Comparison of ENCODE assay signal across 11 cellular contexts in the genomic region with DNA sequence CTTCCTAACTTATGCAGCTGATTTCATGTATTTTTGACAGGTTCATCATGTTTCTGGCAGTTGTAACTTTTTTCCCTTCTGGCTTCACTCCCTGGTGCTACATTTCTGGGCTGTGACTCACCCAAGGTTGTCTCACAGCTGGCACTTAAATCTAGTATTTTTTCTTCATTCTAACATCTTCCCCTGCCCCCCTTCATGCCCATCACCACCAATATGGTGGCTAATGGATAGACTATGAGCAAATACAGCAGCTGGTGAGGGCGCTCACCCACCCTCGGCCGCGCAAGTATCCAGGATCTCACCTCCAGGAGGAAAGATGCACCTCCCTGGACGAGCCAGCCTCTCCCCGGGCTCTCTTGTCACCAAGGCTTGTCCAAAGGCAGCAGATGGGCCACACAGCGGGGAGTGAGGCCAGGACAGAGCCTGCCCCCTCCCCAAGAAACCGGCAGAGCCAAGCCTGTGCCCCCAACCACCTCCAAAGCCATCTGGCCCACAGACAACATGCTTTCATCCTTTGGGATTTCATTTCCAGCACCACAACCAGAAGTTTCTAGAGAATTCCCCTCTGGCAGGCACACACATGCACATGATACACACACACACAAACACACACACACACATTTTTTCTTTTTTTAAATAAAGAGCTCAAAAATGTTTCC. TPM values are rescaled to one million over a fixed set of nuclear protein-coding genes. Genes with fewer than 3 reads are reported as not detected.
DNase-seq lines count a peak whose midpoint lies in the region; ATAC-seq and TF ChIP-seq lines count a peak whose summit lies in the region.
"Had no signal": no experiment of that assay in that cellular context is flagged by ENCODE, and none has a peak within 500 bp of the region (broad histone marks: within the 10 kb centered on the region; RNA-seq: fewer than 3 reads in every experiment).

No MANE protein-coding gene starts in this region.

- H3K9me3 ChIP-seq in neural progenitor cell (ENCODE audit: low read depth): no peaks in the 10 kb centered on the region
- H3K9me3 ChIP-seq in hepatocyte (ENCODE audit: low read depth): no peaks in the 10 kb centered on the region
- H3K9me3 ChIP-seq: transverse colon had no signal

- H3F3A ChIP-seq in neural progenitor cell (ENCODE audit: low read depth): peaks cover 8% of the 10 kb centered on the region

- H3K9ac ChIP-seq in neural progenitor cell: no peak overlapping the region

- H2AFZ ChIP-seq in neural progenitor cell (replicated peaks) (no peak overlapping the region), hepatocyte (no peak overlapping the region)

- H3K4me2 ChIP-seq in neural progenitor cell (no peak overlapping the region), hepatocyte (no peak overlapping the region)

- H3K27ac ChIP-seq in neural progenitor cell (no peak overlapping the region), hepatocyte (no peak overlapping the region)

- DNase-seq in AG08395 (ENCODE audit: low spot score): peak; percentile 72
- DNase-seq in NCI-H82 treated with DMSO at 0.1 percent for 48 hours (lab: John Stamatoyannopoulos, UW; ENCODE audit: unreplicated experiment): peak; percentile 28
- DNase-seq in epithelial cell of esophagus (ENCODE audit: low read depth): peak; percentile 70
- no peak for DNase-seq in neural progenitor cell (ENCODE audit: low spot score)
- DNase-seq in NCI-H1417 treated with DMSO at 0.1 percent for 48 hours (lab: John Stamatoyannopoulos, UW): no peak
- no peak for DNase-seq in hepatocyte (ENCODE audit: low spot score)
- no peak for DNase-seq in globus pallidus (ENCODE audit: low spot score)
- DNase-seq: T-helper 17 cell had no signal

- peaks cover 72% of the 10 kb centered on the region for H3K4me1 Mint-ChIP-seq in neural progenitor cell
- H3K4me1 Mint-ChIP-seq: central memory CD8-positive, alpha-beta T cell had no signal

- H3K4me1 ChIP-seq in neural progenitor cell (peaks cover 13% of the 10 kb centered on the region), hepatocyte (ENCODE audit: insufficient read depth) (peaks cover 48% of the 10 kb centered on the region)

- H3K27me3 ChIP-seq in neural progenitor cell: peaks cover 8% of the 10 kb centered on the region
- no peaks in the 10 kb centered on the region for H3K27me3 ChIP-seq in hepatocyte
- H3K27me3 ChIP-seq: transverse colon had no signal

- H3K79me2 ChIP-seq in neural progenitor cell (ENCODE audit: low read depth): no peaks in the 10 kb centered on the region
- H3K79me2 ChIP-seq in hepatocyte: no peaks in the 10 kb centered on the region

- H4K20me1 ChIP-seq in neural progenitor cell (ENCODE audit: low read depth): no peaks in the 10 kb centered on the region
- H4K20me1 ChIP-seq in hepatocyte (ENCODE audit: insufficient read depth, poor library complexity, severe bottlenecking): no peaks in the 10 kb centered on the region

- TF ChIP-seq CTCF in epithelial cell of esophagus (IDR thresholded peaks at IDR 0.05; ENCODE audit: insufficient read depth, low read depth, low read length, missing control alignments) (no peak), neural progenitor cell (IDR thresholded peaks at IDR 0.05) (no peak), hepatocyte (IDR thresholded peaks at IDR 0.05; ENCODE audit: poor library complexity) (no peak)

- peaks cover 8% of the 10 kb centered on the region for H3K27me3 Mint-ChIP-seq in neural progenitor cell (ENCODE audit: insufficient read depth, low read depth)

- H3K4me3 Mint-ChIP-seq in neural progenitor cell: no peak overlapping the region
- H3K4me3 Mint-ChIP-seq: central memory CD8-positive, alpha-beta T cell; T-helper 17 cell had no signal

- H3K9me3 Mint-ChIP-seq in neural progenitor cell: no peaks in the 10 kb centered on the region
- H3K9me3 Mint-ChIP-seq: central memory CD8-positive, alpha-beta T cell had no signal

- WGBS in hepatocyte (ENCODE audit: low lambda C conversion rate, missing lambda C conversion rate): 79% methylated on average over 8 of the region's 8 CpGs

- no peaks in the 10 kb centered on the region for H3K36me3 Mint-ChIP-seq in neural progenitor cell

- H3K9me2 ChIP-seq in hepatocyte (replicated peaks; ENCODE audit: insufficient read depth): no peaks in the 10 kb centered on the region

- H3K36me3 ChIP-seq in neural progenitor cell: no peaks in the 10 kb centered on the region
- no peaks in the 10 kb centered on the region for H3K36me3 ChIP-seq in hepatocyte (replicated peaks; ENCODE audit: insufficient read depth, low read depth)
- H3K36me3 ChIP-seq: transverse colon had no signal

- no peak overlapping the region for H3K4me3 ChIP-seq in epithelial cell of esophagus (ENCODE audit: low read length)
- no peak overlapping the region for H3K4me3 ChIP-seq in neural progenitor cell
- no peak overlapping the region for H3K4me3 ChIP-seq in hepatocyte
- H3K4me3 ChIP-seq: transverse colon had no signal

- no peak for ATAC-seq in activated CD4-positive, CD25-positive, alpha-beta regulatory T cell treated with anti-CD3 and anti-CD28 coated beads, Interleukin-2, amount 50 U/mL, for 24 hours
- ATAC-seq: T-helper 17 cell had no signal

- peak overlapping the region; percentile 27 for H3K27ac Mint-ChIP-seq in neural progenitor cell
- H3K27ac Mint-ChIP-seq: T-helper 17 cell had no signal

RNA-seq across cellular contexts. Expression of a gene that starts 39.1 kb away (rescaled TPM):
- total RNA-seq in neural progenitor cell (ENCODE audit: low replicate concordance) (0.43 TPM in 1 of 2 replicates, not detected in the other), hepatocyte (2.0 and 2.9 TPM in 2 replicates)
- 1.3 and 2.1 TPM in 2 replicates for polyA plus RNA-seq in hepatocyte
- total RNA-seq: T-helper 17 cell had no signal

Comparison
In these comparisons a context has a peak if more than half of its experiments do, and no peak if none do; other contexts are left out.
1. DNase-seq: peak in AG08395 (single experiment), NCI-H82 treated with DMSO at 0.1 percent for 48 hours (single experiment) and epithelial cell of esophagus (single experiment); none in neural progenitor cell (single experiment), NCI-H1417 treated with DMSO at 0.1 percent for 48 hours (single experiment), hepatocyte (single experiment) and globus pallidus (single experiment).